ENCODE assay signal across 8 cellular contexts in the genomic region with DNA sequence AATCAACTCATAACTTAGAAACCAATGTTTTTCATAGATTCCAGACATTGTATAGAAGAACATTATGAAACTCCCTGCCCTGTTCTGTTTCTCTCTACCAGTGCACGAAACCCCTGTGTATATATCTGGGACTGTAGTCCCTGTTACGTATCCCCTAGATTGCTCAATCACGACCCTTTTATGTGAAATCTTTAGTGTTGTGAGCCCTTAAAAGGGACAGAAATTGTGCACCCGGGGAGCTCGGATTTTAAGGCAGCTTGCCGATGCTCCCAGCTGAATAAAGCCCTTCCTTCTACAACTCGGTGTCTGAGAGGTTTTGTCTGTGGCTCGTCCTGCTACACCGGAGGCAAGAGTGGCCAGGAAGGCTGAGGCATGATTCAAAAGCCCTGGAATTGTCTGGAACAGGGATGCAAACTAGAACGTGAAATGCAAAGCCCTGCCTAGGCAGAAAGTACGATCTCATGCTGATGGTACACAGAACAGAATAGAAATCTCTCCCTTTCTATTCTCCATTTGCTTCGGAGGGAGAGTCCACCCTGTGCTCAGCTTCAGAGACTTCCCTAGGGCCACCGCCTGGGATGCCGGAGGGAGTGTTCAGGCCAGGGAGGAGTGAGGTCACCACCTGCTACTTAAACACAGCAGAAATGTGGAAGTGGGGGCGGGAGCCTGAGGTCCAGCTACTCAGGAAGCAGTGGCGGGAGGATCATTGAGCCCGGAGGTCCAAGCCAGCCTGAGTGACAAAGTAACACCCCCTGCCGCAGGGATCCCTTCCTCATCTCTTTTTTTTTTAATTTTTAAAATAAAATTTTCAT. TPM values are rescaled to one million over a fixed set of nuclear protein-coding genes. Genes with fewer than 3 reads are reported as not detected.
A peak's percentile ranks its signal among the peaks of the same experiment; 100 is the strongest.
DNase-seq lines count a peak whose midpoint lies in the region; ATAC-seq and TF ChIP-seq lines count a peak whose summit lies in the region.

No MANE protein-coding gene starts in this region.

- DNase-seq in activated T-cell treated with anti-CD3 and anti-CD28 coated beads, Interleukin-2, amount 50 U/mL, for 72 hours = no peak
- no peak for DNase-seq in activated T-cell treated with anti-CD3 and anti-CD28 coated beads for 4 hours
- peak; percentile 16 for DNase-seq in UCSD-AML1 (lab: John Stamatoyannopoulos, UW; ENCODE audit: unreplicated experiment)
- DNase-seq in foreskin fibroblast = peak; percentile 23 to 64
- no peak for DNase-seq in osteocyte (ENCODE audit: extremely low spot score, unreplicated experiment)
- no peak for DNase-seq in 8988T
- no peak for DNase-seq in NCI-H2107 (lab: John Stamatoyannopoulos, UW)
- no peak for DNase-seq in NCI-H1417 treated with DMSO at 0.1 percent for 48 hours (lab: John Stamatoyannopoulos, UW)

- H3K36me3 Mint-ChIP-seq in activated T-cell treated with anti-CD3 and anti-CD28 coated beads, Interleukin-2, amount 50 U/mL, for 72 hours (ENCODE audit: insufficient read depth in 2 of 2) = peaks cover 14 to 21% of the 10 kb centered on the region in 2 donors
- peaks cover 14% of the 10 kb centered on the region for H3K36me3 Mint-ChIP-seq in osteocyte (ENCODE audit: unreplicated experiment)

- H3K9me3 Mint-ChIP-seq in activated T-cell treated with anti-CD3 and anti-CD28 coated beads, Interleukin-2, amount 50 U/mL, for 72 hours = peaks cover 2 to 3% of the 10 kb centered on the region in 2 donors
- no peaks in the 10 kb centered on the region for H3K9me3 Mint-ChIP-seq in osteocyte (ENCODE audit: unreplicated experiment)

- H3K27ac Mint-ChIP-seq in activated T-cell treated with anti-CD3 and anti-CD28 coated beads, Interleukin-2, amount 50 U/mL, for 72 hours = no peak overlapping the region
- peak overlapping the region; percentile 96 for H3K27ac Mint-ChIP-seq in osteocyte (ENCODE audit: unreplicated experiment)

- ATAC-seq in activated T-cell treated with anti-CD3 and anti-CD28 coated beads, Interleukin-2, amount 50 U/mL, for 72 hours (replicated peaks in 1 of 2) = peak; percentile 9 to 17

- peaks cover 29% of the 10 kb centered on the region for H3K4me1 Mint-ChIP-seq in activated T-cell treated with anti-CD3 and anti-CD28 coated beads, Interleukin-2, amount 50 U/mL, for 72 hours (ENCODE audit: low read depth)
- peaks cover 24% of the 10 kb centered on the region for H3K4me1 Mint-ChIP-seq in osteocyte (ENCODE audit: unreplicated experiment)

- peak overlapping the region; percentile 79 to 89 for H3K4me3 ChIP-seq in foreskin fibroblast (ENCODE audit: low read depth in 1 of 2, low read length in 2 of 2)

- TF ChIP-seq CTCF in foreskin fibroblast (IDR thresholded peaks at IDR 0.05; ENCODE audit: low read depth, low read length) (no peak), osteocyte (IDR thresholded peaks at IDR 0.05) (no peak)

- H3K27me3 Mint-ChIP-seq in activated T-cell treated with anti-CD3 and anti-CD28 coated beads, Interleukin-2, amount 50 U/mL, for 72 hours (ENCODE audit: low read depth) = no peaks in the 10 kb centered on the region
- no peaks in the 10 kb centered on the region for H3K27me3 Mint-ChIP-seq in osteocyte (ENCODE audit: unreplicated experiment)

- H3K4me3 Mint-ChIP-seq in activated T-cell treated with anti-CD3 and anti-CD28 coated beads, Interleukin-2, amount 50 U/mL, for 72 hours = peak overlapping the region; percentile 86 to 88
- H3K4me3 Mint-ChIP-seq in osteocyte (ENCODE audit: unreplicated experiment) = peak overlapping the region; percentile 90

RNA-seq across cellular contexts. Expression of gene ZNF888, which starts 0.8 kb away (rescaled TPM):
- total RNA-seq in activated T-cell treated with anti-CD3 and anti-CD28 coated beads, Interleukin-2, amount 50 U/mL, for 72 hours = 1 to 10 TPM; 5.9 to 8.0 TPM
- 3.2 and 4.0 TPM in 2 replicates for total RNA-seq in osteocyte

RNA-seq across cellular contexts. Expression of gene ZNF320, which starts 26.6 kb away (rescaled TPM):
- 10 to 100 TPM in 1 of 2 donors, 1 to 10 TPM in 1; 9.9 to 13.0 TPM for total RNA-seq in activated T-cell treated with anti-CD3 and anti-CD28 coated beads, Interleukin-2, amount 50 U/mL, for 72 hours
- 18.7 and 20.1 TPM in 2 replicates for total RNA-seq in osteocyte

RNA-seq across cellular contexts. Expression of gene ZNF816, which starts 38.7 kb away (rescaled TPM):
- 10 to 100 TPM; 12.0 to 16.2 TPM for total RNA-seq in activated T-cell treated with anti-CD3 and anti-CD28 coated beads, Interleukin-2, amount 50 U/mL, for 72 hours
- 9.0 and 10.6 TPM in 2 replicates for total RNA-seq in osteocyte

Comparison
In these comparisons a context has a peak if more than half of its experiments do, and no peak if none do; other contexts are left out.
1. DNase-seq: peak in UCSD-AML1 (single experiment) and foreskin fibroblast (2 of 2); none in activated T-cell treated with anti-CD3 and anti-CD28 coated beads, Interleukin-2, amount 50 U/mL, for 72 hours (0 of 2), activated T-cell treated with anti-CD3 and anti-CD28 coated beads for 4 hours (single experiment), osteocyte (single experiment), 8988T (single experiment), NCI-H2107 (single experiment) and NCI-H1417 treated with DMSO at 0.1 percent for 48 hours (single experiment).